6 cellular contexts compared by ENCODE assay signal in the genomic region with DNA sequence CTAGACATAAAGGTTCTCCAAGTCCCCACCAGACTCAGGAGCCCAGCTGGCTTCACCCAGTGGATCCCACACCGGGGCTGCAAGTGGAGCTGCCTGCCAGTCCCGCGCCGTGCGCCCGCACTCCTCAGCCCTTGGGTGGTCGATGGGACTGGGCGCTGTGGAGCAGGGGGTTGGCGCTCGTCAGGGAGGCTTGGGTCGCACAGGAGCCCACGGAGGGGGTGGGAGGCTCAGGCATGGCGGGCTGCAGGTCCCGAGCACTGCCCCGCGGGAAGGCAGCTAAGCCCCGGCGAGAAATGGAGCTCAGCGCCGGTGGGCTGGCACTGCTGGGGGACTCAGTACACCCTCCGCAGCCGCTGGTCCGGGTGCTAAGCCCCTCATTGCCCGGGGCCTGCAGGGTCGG. TPM values are rescaled to one million over a fixed set of nuclear protein-coding genes. Genes with fewer than 3 reads are reported as not detected.
"Had no signal": no experiment of that assay in that cellular context is flagged by ENCODE, and none has a peak within 500 bp of the region (broad histone marks: within the 10 kb centered on the region; RNA-seq: fewer than 3 reads in every experiment).

No MANE protein-coding gene starts in this region.

RNA-seq across cellular contexts. Expression of a gene that starts 7.4 kb away (rescaled TPM):
- total RNA-seq: M059J, PC-3, Peyer's patch, Right ventricle myocardium superior, SJSA1 had no signal
- polyA plus RNA-seq: SK-N-SH had no signal

RNA-seq across cellular contexts. Expression of a gene that starts 37.0 kb away (rescaled TPM):
- total RNA-seq: M059J, PC-3, SJSA1 had no signal
- polyA plus RNA-seq: SK-N-SH had no signal

RNA-seq across cellular contexts. Expression of a gene that starts 50.6 kb away (rescaled TPM):
- total RNA-seq: M059J, Peyer's patch, Right ventricle myocardium superior, SJSA1 had no signal
- polyA plus RNA-seq: SK-N-SH had no signal
